10 cellular contexts compared by ENCODE assay signal in genomic region chr14:69043007-69043444, GRCh38.
A peak's percentile ranks its signal among the peaks of the same experiment; 100 is the strongest.
DNase-seq lines count a peak whose midpoint lies in the region; ATAC-seq, FAIRE-seq and TF ChIP-seq lines count a peak whose summit lies in the region.
"Had no signal": no experiment of that assay in that cellular context is flagged by ENCODE, and none has a peak within 500 bp of the region (broad histone marks: within the 10 kb centered on the region; RNA-seq: fewer than 3 reads in every experiment).

No MANE protein-coding gene starts in this region.

- H3K36me3 ChIP-seq in ACC112 (ENCODE audit: insufficient read depth, low read length) (no peaks in the 10 kb centered on the region), neural progenitor cell (no peaks in the 10 kb centered on the region)

- no peak overlapping the region for H3K9ac ChIP-seq in neural progenitor cell

- FAIRE-seq in HTR-8/SVneo (lab: Jason Lieb, UNC), result no peak

- no peaks in the 10 kb centered on the region for H3K79me2 ChIP-seq in ACC112 (ENCODE audit: control insufficient read depth, insufficient read depth, low read length, unreplicated experiment)
- H3K79me2 ChIP-seq in neural progenitor cell (ENCODE audit: low read depth), result no peaks in the 10 kb centered on the region

- no peak for TF ChIP-seq CTCF in neural progenitor cell (IDR thresholded peaks at IDR 0.05)

- H3K9me3 ChIP-seq in neural progenitor cell (ENCODE audit: low read depth), result no peaks in the 10 kb centered on the region

- H3K27ac Mint-ChIP-seq in neural progenitor cell, result no peak overlapping the region
- H3K27ac Mint-ChIP-seq: B cell, H9 had no signal

- H3K36me3 Mint-ChIP-seq in neural progenitor cell, result no peaks in the 10 kb centered on the region

- H3K4me1 Mint-ChIP-seq in neural progenitor cell, result peaks cover 63% of the 10 kb centered on the region
- H3K4me1 Mint-ChIP-seq: B cell had no signal

- peaks cover 17% of the 10 kb centered on the region for H3F3A ChIP-seq in neural progenitor cell (ENCODE audit: low read depth)

- DNase-seq in NOMO-1 treated with DMSO at 0.1 percent for 48 hours (lab: John Stamatoyannopoulos, UW; ENCODE audit: unreplicated experiment) (peak; percentile 90), fibroblast of gingiva (ENCODE audit: low read depth) (peak; percentile 71), neural progenitor cell (ENCODE audit: low spot score) (no peak), HTR-8/SVneo (ENCODE audit: insufficient read length, low spot score) (no peak), retina (no peak)
- DNase-seq: H9 had no signal

- peak overlapping the region; percentile 14 for H3K4me2 ChIP-seq in neural progenitor cell

- no peaks in the 10 kb centered on the region for H3K9me3 Mint-ChIP-seq in neural progenitor cell
- H3K9me3 Mint-ChIP-seq: H9 had no signal

- H3K4me3 ChIP-seq in ACC112 (ENCODE audit: low read depth, low read length) (no peak overlapping the region), neural progenitor cell (no peak overlapping the region)

- no peak for ATAC-seq in GM18520 (IDR thresholded peaks at IDR 0.05; ENCODE audit: unreplicated experiment)
- ATAC-seq in HG02642 (IDR thresholded peaks at IDR 0.05; ENCODE audit: poor library complexity, unreplicated experiment), result no peak

- no peak overlapping the region for H3K4me3 Mint-ChIP-seq in neural progenitor cell
- H3K4me3 Mint-ChIP-seq: B cell, H9 had no signal

- peaks cover 9% of the 10 kb centered on the region for H3K27me3 Mint-ChIP-seq in neural progenitor cell (ENCODE audit: insufficient read depth, low read depth)

- H3K27me3 ChIP-seq in ACC112 (ENCODE audit: insufficient read depth, low read length) (no peaks in the 10 kb centered on the region), neural progenitor cell (peaks cover 15% of the 10 kb centered on the region)

- no peaks in the 10 kb centered on the region for H4K20me1 ChIP-seq in neural progenitor cell (ENCODE audit: low read depth)

- H2AFZ ChIP-seq in ACC112 (ENCODE audit: low read length, unreplicated experiment), result no peak overlapping the region
- no peak overlapping the region for H2AFZ ChIP-seq in neural progenitor cell (replicated peaks)

- H3K4me1 ChIP-seq in ACC112 (ENCODE audit: control insufficient read depth, insufficient read depth, low read length, unreplicated experiment) (peaks cover 65% of the 10 kb centered on the region), neural progenitor cell (peaks cover 21% of the 10 kb centered on the region)

- H3K27ac ChIP-seq in ACC112 (ENCODE audit: low read depth, low read length) (peak overlapping the region; percentile 28), neural progenitor cell (no peak overlapping the region)

Comparison
In these comparisons a context has a peak if more than half of its experiments do, and no peak if none do; other contexts are left out.
1. DNase-seq: peak in NOMO-1 treated with DMSO at 0.1 percent for 48 hours (single experiment) and fibroblast of gingiva (single experiment); none in neural progenitor cell (single experiment), HTR-8/SVneo (single experiment) and retina (single experiment).